In genomic region chr1:160047116-160047991, GRCh38 we compare ENCODE assay signal across 11 cellular contexts. TPM values are rescaled to one million over a fixed set of nuclear protein-coding genes. Genes with fewer than 3 reads are reported as not detected.
DNase-seq lines count a peak whose midpoint lies in the region; ATAC-seq, FAIRE-seq and TF ChIP-seq lines count a peak whose summit lies in the region.
"Had no signal": no experiment of that assay in that cellular context is flagged by ENCODE, and none has a peak within 500 bp of the region (broad histone marks: within the 10 kb centered on the region; RNA-seq: fewer than 3 reads in every experiment).

No MANE protein-coding gene starts in this region.

- H3K36me3 ChIP-seq in OCI-LY3 (replicated peaks; ENCODE audit: low read depth, low read length) (no peaks in the 10 kb centered on the region), keratinocyte (ENCODE audit: control insufficient read depth in 2 of 2, extremely low read depth in 1 of 2, insufficient read depth in 2 of 2, low read length in 2 of 2) (no peaks in the 10 kb centered on the region)

- FAIRE-seq in keratinocyte (lab: Jason Lieb, UNC), result no peak
- FAIRE-seq: colon had no signal

- H3K27ac Mint-ChIP-seq in Calu3 (ENCODE audit: unreplicated experiment), result no peak overlapping the region

- H4K20me1 ChIP-seq in OCI-LY3 (ENCODE audit: insufficient read depth, low read length) (no peaks in the 10 kb centered on the region), keratinocyte (ENCODE audit: control insufficient read depth, extremely low read depth, insufficient read depth, low read length) (no peaks in the 10 kb centered on the region)

- no peak for DNase-seq in Calu3
- DNase-seq in keratinocyte (ENCODE audit: low read depth, low spot score), result no peak
- DNase-seq in NCI-H2107 (lab: John Stamatoyannopoulos, UW), result no peak
- DNase-seq in NCI-H1105 (lab: John Stamatoyannopoulos, UW), result no peak
- no peak for DNase-seq in stimulated activated naive CD4-positive, alpha-beta T cell treated with Interleukin-2 at 50 U/mL for 16 hours (lab: John Stamatoyannopoulos, UW)

- ATAC-seq in GM21528 (IDR thresholded peaks at IDR 0.05; ENCODE audit: low FRiP score, unreplicated experiment), result peak; percentile 48
- no peak for ATAC-seq in GM19452 (IDR thresholded peaks at IDR 0.05; ENCODE audit: unreplicated experiment)

- H3K79me2 ChIP-seq in OCI-LY3 (ENCODE audit: low read length) (no peaks in the 10 kb centered on the region), keratinocyte (ENCODE audit: control insufficient read depth, insufficient read depth, low read length) (no peaks in the 10 kb centered on the region)

- H3K9me3 ChIP-seq in OCI-LY3 (ENCODE audit: insufficient read depth, low read length) (no peaks in the 10 kb centered on the region), keratinocyte (ENCODE audit: control insufficient read depth, low read depth, low read length) (no peaks in the 10 kb centered on the region)

- peaks cover 8% of the 10 kb centered on the region for H3K4me1 Mint-ChIP-seq in Calu3 (ENCODE audit: low read depth, unreplicated experiment)

- no peaks in the 10 kb centered on the region for H3K9me1 ChIP-seq in keratinocyte (ENCODE audit: control insufficient read depth, extremely low read depth, insufficient read depth, low read length)

- CTCF ChIA-PET in Calu3 (lab: Charles Lee), result interaction anchor here (0.5 to 1.6 kb wide), 7 partner anchors 15 to 1216 kb away, joined by 3 to 21 read pairs (median 4); partner anchors contain the start of genes KCNJ10 and PIGM

- peak overlapping the region; percentile 9 for H3K4me3 Mint-ChIP-seq in Calu3 (ENCODE audit: low read depth, unreplicated experiment)

- H3K27me3 ChIP-seq in OCI-LY3 (ENCODE audit: low read depth, low read length) (peaks cover 47% of the 10 kb centered on the region), keratinocyte (ENCODE audit: control insufficient read depth, extremely low read depth, insufficient read depth, low read length) (peaks cover 25% of the 10 kb centered on the region)

- H3K9ac ChIP-seq in OCI-LY3 (ENCODE audit: low read length) (peak overlapping the region; percentile 61), keratinocyte (ENCODE audit: control insufficient read depth, extremely low read depth, insufficient read depth, low read length) (no peak overlapping the region)

- peaks cover 14% of the 10 kb centered on the region for H3K4me1 ChIP-seq in OCI-LY3 (ENCODE audit: low read length)
- H3K4me1 ChIP-seq in keratinocyte (ENCODE audit: control insufficient read depth, extremely low read depth, insufficient read depth, low read length), result no peaks in the 10 kb centered on the region

- dilution Hi-C loops in keratinocyte (cut with MboI; ENCODE audit: extremely low pct_ligation_motif_present, low sequenced_read_pairs), result loop anchor here (25.0 kb wide), 1 partner anchor 260 kb away; the partner anchor contains the start of gene DUSP23

- no peaks in the 10 kb centered on the region for H3K36me3 Mint-ChIP-seq in Calu3 (ENCODE audit: insufficient read depth, unreplicated experiment)

- peak overlapping the region; percentile 13; the same call in 1 of the 2 replicates for H3K27ac ChIP-seq in OCI-LY3 (ENCODE audit: low read length)
- no peak overlapping the region for H3K27ac ChIP-seq in keratinocyte (ENCODE audit: control insufficient read depth, insufficient read depth, low read length)

- H3K4me2 ChIP-seq in OCI-LY3 (ENCODE audit: low read length) (peak overlapping the region; percentile 97), keratinocyte (ENCODE audit: control insufficient read depth, extremely low read depth, insufficient read depth, low read depth, low read length) (peak overlapping the region; percentile 51)

- H3K27me3 Mint-ChIP-seq in Calu3 (ENCODE audit: unreplicated experiment), result peaks cover 92% of the 10 kb centered on the region

- peak overlapping the region; percentile 81 for H3K4me3 ChIP-seq in OCI-LY3 (ENCODE audit: low read length)
- no peak overlapping the region for H3K4me3 ChIP-seq in keratinocyte (ENCODE audit: control insufficient read depth in 2 of 3, extremely low read depth in 1 of 3, insufficient read depth in 2 of 3, low read depth in 1 of 3, low read length in 3 of 3)

- TF ChIP-seq CTCF in Calu3 (IDR thresholded peaks at IDR 0.05; ENCODE audit: unreplicated experiment) (no peak), OCI-LY3 (IDR thresholded peaks at IDR 0.05; ENCODE audit: low read depth, low read length) (no peak), keratinocyte (optimal IDR thresholded peaks at IDR 0.05 in 1 of 3, IDR thresholded peaks at IDR 0.05 in 1 of 3, conservative IDR thresholded peaks at IDR 0.05 in 1 of 3; ENCODE audit: extremely low read depth in 1 of 3, insufficient read depth in 2 of 3, low read length in 3 of 3) (no peak)

- no TSS peak for BruUV-seq in Calu3 (replicated peaks; lab: Mats Ljungman, UMichigan)

- H3K9me3 Mint-ChIP-seq in Calu3 (ENCODE audit: low read depth, unreplicated experiment), result no peaks in the 10 kb centered on the region

- intact Hi-C loops in Calu3 (cut with micrococcal nuclease; ENCODE audit: unreplicated experiment), result loop anchor here (2.0 kb wide), 1 partner anchor 31 kb away; no protein-coding TSS in a partner anchor

- H2AFZ ChIP-seq in OCI-LY3 (ENCODE audit: low read depth, low read length), result peak overlapping the region; percentile 98
- no peak overlapping the region for H2AFZ ChIP-seq in keratinocyte (ENCODE audit: control insufficient read depth, low read length)

RNA-seq across cellular contexts. Expression of gene PIGM, which starts 15.6 kb away (rescaled TPM):
- 13.2 and 14.1 TPM in 2 replicates for total RNA-seq in Calu3 (2022)
- polyA plus RNA-seq in keratinocyte, result 1.9 to 3.1 TPM (median 3.1 TPM) in 3 replicates
- 0.40 TPM for polyA plus RNA-seq in keratinocyte (2011; ENCODE audit: low read depth)
- 0.95 and 1.7 TPM in 2 replicates for polyA plus RNA-seq in keratinocyte (2011; cell fraction: cytosol; rRNA removed)
- 4.7 and 5.5 TPM in 2 replicates for polyA plus RNA-seq in keratinocyte (2011; cell fraction: nucleus; rRNA removed)
- polyA plus RNA-seq in keratinocyte (2012; ENCODE audit: low replicate concordance), result 1.6 and 2.5 TPM in 2 replicates
- 2.0 to 2.3 TPM (median 2.1 TPM) in 3 replicates for polyA minus RNA-seq in keratinocyte
- 1.5 TPM for polyA minus RNA-seq in keratinocyte (2011; cell fraction: cytosol; rRNA and poly(A)+ RNA removed)
- polyA minus RNA-seq in keratinocyte (2011; cell fraction: nucleus; rRNA and poly(A)+ RNA removed), result 2.5 and 4.0 TPM in 2 replicates

RNA-seq across cellular contexts. Expression of gene KCNJ10, which starts 22.6 kb away (rescaled TPM):
- not detected in 2 replicates for total RNA-seq in Calu3 (2022)
- not detected in 3 replicates for polyA plus RNA-seq in keratinocyte
- not detected for polyA plus RNA-seq in keratinocyte (2011; ENCODE audit: low read depth)
- not detected in 2 replicates for polyA plus RNA-seq in keratinocyte (2011; cell fraction: cytosol; rRNA removed)
- not detected in 2 replicates for polyA plus RNA-seq in keratinocyte (2011; cell fraction: nucleus; rRNA removed)
- polyA plus RNA-seq in keratinocyte (2012; ENCODE audit: low replicate concordance), result 0.45 TPM in 1 of 2 replicates, not detected in the other
- not detected in 3 replicates for polyA minus RNA-seq in keratinocyte
- not detected for polyA minus RNA-seq in keratinocyte (2011; cell fraction: cytosol; rRNA and poly(A)+ RNA removed)
- not detected in 2 replicates for polyA minus RNA-seq in keratinocyte (2011; cell fraction: nucleus; rRNA and poly(A)+ RNA removed)
- total RNA-seq: lung microvascular endothelial cell had no signal

RNA-seq across cellular contexts. Expression of gene KCNJ9, which starts 34.0 kb away (rescaled TPM):
- not detected in 2 replicates for total RNA-seq in Calu3 (2022)
- not detected in 3 replicates for polyA plus RNA-seq in keratinocyte
- 0.06 TPM for polyA plus RNA-seq in keratinocyte (2011; ENCODE audit: low read depth)
- polyA plus RNA-seq in keratinocyte (2011; cell fraction: cytosol; rRNA removed), result not detected in 2 replicates
- polyA plus RNA-seq in keratinocyte (2011; cell fraction: nucleus; rRNA removed), result 0.03 TPM in 1 of 2 replicates, not detected in the other
- polyA plus RNA-seq in keratinocyte (2012; ENCODE audit: low replicate concordance), result 0.16 TPM in 1 of 2 replicates, not detected in the other
- polyA minus RNA-seq in keratinocyte, result not detected in 3 replicates
- not detected for polyA minus RNA-seq in keratinocyte (2011; cell fraction: cytosol; rRNA and poly(A)+ RNA removed)
- polyA minus RNA-seq in keratinocyte (2011; cell fraction: nucleus; rRNA and poly(A)+ RNA removed), result not detected in 2 replicates
- total RNA-seq: lung microvascular endothelial cell, SK-MEL-5 had no signal

RNA-seq across cellular contexts. Expression of gene IGSF8, which starts 51.1 kb away (rescaled TPM):
- 31.6 and 33.9 TPM in 2 replicates for total RNA-seq in Calu3 (2022)
- 16.5 to 32.6 TPM (median 20.6 TPM) in 3 replicates for polyA plus RNA-seq in keratinocyte
- polyA plus RNA-seq in keratinocyte (2011; ENCODE audit: low read depth), result 19.9 TPM
- polyA plus RNA-seq in keratinocyte (2011; cell fraction: cytosol; rRNA removed), result 5.5 and 11.1 TPM in 2 replicates
- polyA plus RNA-seq in keratinocyte (2011; cell fraction: nucleus; rRNA removed), result 43.9 and 57.1 TPM in 2 replicates
- polyA plus RNA-seq in keratinocyte (2012; ENCODE audit: low replicate concordance), result 25.3 and 41.0 TPM in 2 replicates
- 15.5 to 34.6 TPM (median 21.4 TPM) in 3 replicates for polyA minus RNA-seq in keratinocyte
- polyA minus RNA-seq in keratinocyte (2011; cell fraction: cytosol; rRNA and poly(A)+ RNA removed), result 25.5 TPM
- polyA minus RNA-seq in keratinocyte (2011; cell fraction: nucleus; rRNA and poly(A)+ RNA removed), result 39.5 and 39.6 TPM in 2 replicates
